Comparison of ENCODE assay signal across 25 cellular contexts in the genomic region with DNA sequence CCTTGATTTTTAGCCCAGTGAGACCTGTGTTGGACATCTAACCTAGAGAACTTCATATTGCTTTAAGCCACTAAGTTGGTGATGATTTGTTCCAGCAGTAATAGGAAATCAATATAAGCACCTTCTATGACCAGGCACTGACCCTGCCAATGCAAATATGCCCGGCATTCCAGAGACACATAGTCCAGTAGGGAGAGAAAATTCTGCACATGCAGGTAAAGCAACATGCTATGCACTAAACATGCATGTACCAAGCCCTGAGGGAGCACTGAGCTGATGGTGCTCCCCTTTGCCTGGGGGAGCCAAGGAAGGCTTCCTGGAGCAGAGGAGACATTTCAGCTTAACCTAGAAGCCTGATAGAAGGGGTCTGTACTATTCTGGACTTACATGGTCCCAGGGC. TPM values are rescaled to one million over a fixed set of nuclear protein-coding genes. Genes with fewer than 3 reads are reported as not detected.
DNase-seq lines count a peak whose midpoint lies in the region; ATAC-seq, FAIRE-seq and TF ChIP-seq lines count a peak whose summit lies in the region.
"Had no signal": no experiment of that assay in that cellular context is flagged by ENCODE, and none has a peak within 500 bp of the region (broad histone marks: within the 10 kb centered on the region; RNA-seq: fewer than 3 reads in every experiment).

No MANE protein-coding gene starts in this region.

- H2AK5ac ChIP-seq in mesendoderm (ENCODE audit: low read length) = peak overlapping the region; percentile 47

- no peaks in the 10 kb centered on the region for H3K79me2 ChIP-seq in K562 (ENCODE audit: control insufficient read depth, insufficient read depth, low read length)
- H3K79me2 ChIP-seq in mesendoderm (ENCODE audit: control insufficient read depth, insufficient read depth, low read length) = no peaks in the 10 kb centered on the region

- H3K56ac ChIP-seq in mesendoderm (ENCODE audit: low read length) = no peak overlapping the region

- H3K4me1 ChIP-seq in K562 (replicated peaks in 1 of 2; ENCODE audit: control insufficient read depth in 2 of 2, insufficient read depth in 2 of 2, low read length in 2 of 2) (peaks cover 0 to 6% of the 10 kb centered on the region in 2 experiments; a peak in 3 of 5 replicates), mesendoderm (ENCODE audit: control insufficient read depth, low read depth, low read length) (peaks cover 22% of the 10 kb centered on the region)
- H3K4me1 ChIP-seq: Caco-2 had no signal

- H3K79me1 ChIP-seq in mesendoderm (ENCODE audit: low read length) = peaks cover 2% of the 10 kb centered on the region

- H3K27ac ChIP-seq in K562 (ENCODE audit: extremely low read depth, low read depth, low read length) (no peak overlapping the region), mesendoderm (ENCODE audit: low read depth, low read length) (no peak overlapping the region)
- H3K27ac ChIP-seq: C4-2B, GM23248, HL-60 had no signal

- WGBS in K562 (ENCODE audit: insufficient coverage, low coverage, missing lambda C conversion rate) = 0% methylated on average over 1 of the region's 1 CpG
- WGBS in mesendoderm (ENCODE audit: extremely low coverage, insufficient coverage, low lambda C conversion rate) = no CpG with 5 or more reads among the region's 1 CpG

- no peak overlapping the region for H4K5ac ChIP-seq in mesendoderm (ENCODE audit: low read length)

- peak overlapping the region; percentile 7 for H2BK120ac ChIP-seq in mesendoderm (ENCODE audit: low read depth, low read length)

- H3K4me3 ChIP-seq in K562 (no peak overlapping the region), mesendoderm (ENCODE audit: low read length) (no peak overlapping the region)
- H3K4me3 ChIP-seq: GM12878, GM23248 had no signal

- DNase-seq in K562 (ENCODE audit: extremely low read depth in 1 of 4, low spot score in 3 of 4) (no peak), left lobe of liver (ENCODE audit: low spot score) (no peak), mesendoderm (no peak), GM20000 (ENCODE audit: low spot score) (no peak), anterior cingulate cortex (lab: John Stamatoyannopoulos, UW) (no peak), NCI-H187 (lab: John Stamatoyannopoulos, UW) (no peak), NCI-H524 (lab: John Stamatoyannopoulos, UW) (no peak)
- DNase-seq: ACHN; AML-193; Caco-2; CD4-positive, alpha-beta T cell; DMS79 treated with DMSO at 0.1 percent for 48 hours; GF-D8; GM23248; HFFc6; IMR-90; KBM-7 had no signal

- no peaks in the 10 kb centered on the region for H3K9me3 ChIP-seq in K562 (replicated peaks; ENCODE audit: control insufficient read depth, insufficient read depth, low read depth, low read length)
- H3K9me3 ChIP-seq: Caco-2 had no signal

- ATAC-seq in K562 = no peak
- ATAC-seq in left lobe of liver = peak; percentile 81
- ATAC-seq: GM12878, HCT116 had no signal

- H3K4me2 ChIP-seq in K562 (ENCODE audit: insufficient read depth, low read length) (no peak overlapping the region), mesendoderm (ENCODE audit: low read length) (no peak overlapping the region)

- no peak for TF ChIP-seq CTCF in K562 (IDR thresholded peaks at IDR 0.05 in 2 of 3, conservative IDR thresholded peaks at IDR 0.05 in 1 of 3; ENCODE audit: insufficient read depth in 2 of 3, low read depth in 1 of 3, low read length in 3 of 3)
- TF ChIP-seq CTCF in GM20000 (IDR thresholded peaks at IDR 0.05; ENCODE audit: extremely low read depth, missing control alignments) = no peak

- no peak for TF ChIP-seq POLR2A in K562 (conservative IDR thresholded peaks at IDR 0.05)

- H2BK5ac ChIP-seq in mesendoderm (ENCODE audit: low read length) = peak overlapping the region; percentile 10

- BruUV-seq in K562 (replicated peaks; lab: Mats Ljungman, UMichigan) = no TSS peak

- TF ChIP-seq RAD21 in K562 (CRISPR knock-in tag; conservative IDR thresholded peaks at IDR 0.05 in 1 of 2, IDR thresholded peaks at IDR 0.05 in 1 of 2) = no peak

- POLR2A ChIA-PET in K562 (lab: Yijun Ruan, JAX) = interaction anchor here (0.6 kb wide), 1 partner anchor 654 kb away, joined by 3 read pairs; no protein-coding TSS in a partner anchor

- H3K23ac ChIP-seq in mesendoderm (ENCODE audit: low read length) = no peak overlapping the region

- H3K9ac ChIP-seq in K562 (ENCODE audit: insufficient read depth in 1 of 2, low read depth in 2 of 2, low read length in 2 of 2) (no peak overlapping the region), mesendoderm (ENCODE audit: low read length) (no peak overlapping the region)
- H3K9ac ChIP-seq: GM23248 had no signal

- peak overlapping the region; percentile 81 for H3K4ac ChIP-seq in mesendoderm (ENCODE audit: low read depth, low read length)

- in situ Hi-C loops in K562 (cut with MboI) = no loop called here

- intact Hi-C loops in K562 (cut with micrococcal nuclease) = no loop called here

- no peak for FAIRE-seq in K562 (lab: Jason Lieb, UNC)
- FAIRE-seq: A204.1, GM12878, H54 had no signal

- no peaks in the 10 kb centered on the region for H4K20me1 ChIP-seq in K562 (replicated peaks; ENCODE audit: control insufficient read depth, insufficient read depth, low read length)

- no peak for TF ChIP-seq EP300 in K562 (IDR thresholded peaks at IDR 0.05; ENCODE audit: low read length)

- no peak overlapping the region for H4K8ac ChIP-seq in mesendoderm (ENCODE audit: low read depth, low read length)

- H3K9me1 ChIP-seq in K562 (ENCODE audit: control insufficient read depth, insufficient read depth, low read length) = no peaks in the 10 kb centered on the region

- H3K18ac ChIP-seq in mesendoderm (ENCODE audit: low read length) = peak overlapping the region; percentile 3

- H2AFZ ChIP-seq in K562 (ENCODE audit: low read depth, low read length) = no peak overlapping the region
- H2AFZ ChIP-seq: GM23248 had no signal

- CTCF ChIA-PET in K562 (lab: Yijun Ruan, JAX; ENCODE audit: low intra/inter-chr PET ratio) = no interaction called here

- H2BK15ac ChIP-seq in mesendoderm (replicated peaks; ENCODE audit: low read depth) = no peak overlapping the region

- peaks cover 4 to 18% of the 10 kb centered on the region in 2 experiments; a peak in 4 of 5 replicates for H3K27me3 ChIP-seq in K562 (ENCODE audit: control insufficient read depth in 2 of 2, insufficient read depth in 2 of 2, low read length in 2 of 2)
- no peaks in the 10 kb centered on the region for H3K27me3 ChIP-seq in mesendoderm (ENCODE audit: insufficient read depth, low read length, poor library complexity)

- H3K36me3 ChIP-seq in K562 (ENCODE audit: control insufficient read depth, insufficient read depth, low read length) (no peaks in the 10 kb centered on the region), mesendoderm (ENCODE audit: control insufficient read depth, insufficient read depth, low read length) (no peaks in the 10 kb centered on the region)

TF ChIP-seq in K562, 482 proteins besides CTCF, POLR2A, EP300 and RAD21:
- peak; percentile 50; the same call in 1 of the 2 replicates for TF ChIP-seq ZNF263 (CRISPR knock-in tag; IDR thresholded peaks at IDR 0.05; ENCODE audit: borderline replicate concordance)
- TF ChIP-seq, protein P1, sequence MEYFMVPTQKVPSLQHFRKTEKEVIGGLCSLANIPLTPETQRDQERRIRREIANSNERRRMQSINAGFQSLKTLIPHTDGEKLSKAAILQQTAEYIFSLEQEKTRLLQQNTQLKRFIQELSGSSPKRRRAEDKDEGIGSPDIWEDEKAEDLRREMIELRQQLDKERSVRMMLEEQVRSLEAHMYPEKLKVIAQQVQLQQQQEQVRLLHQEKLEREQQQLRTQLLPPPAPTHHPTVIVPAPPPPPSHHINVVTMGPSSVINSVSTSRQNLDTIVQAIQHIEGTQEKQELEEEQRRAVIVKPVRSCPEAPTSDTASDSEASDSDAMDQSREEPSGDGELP (CRISPR knock-in tag; IDR thresholded peaks at IDR 0.05; ENCODE audit: borderline replicate concordance) = no peak
TF ChIP-seq in K562: peak in this region for 1.

RNA-seq across cellular contexts. Expression of gene C13orf42, which starts 40.4 kb away (rescaled TPM):
- total RNA-seq in K562 (2011; cell fraction: chromatin; rRNA removed; ENCODE audit: low replicate concordance) = not detected in 2 replicates
- total RNA-seq in K562 (2011; cell fraction: nucleolus; rRNA removed) = not detected in 2 replicates
- not detected in 2 replicates for total RNA-seq in K562 (2011; cell fraction: nucleoplasm; rRNA removed)
- total RNA-seq in K562 (2014; rRNA removed) (0.18 TPM in 1 of 2 replicates, not detected in the other), K562 (2014; rRNA removed; fragmentation: Illumina TruSeq; extraction: Trizol) (not detected in 2 replicates), K562 (2015; rRNA removed; fragmentation: Illumina TruSeq; extraction: Trizol) (not detected in 2 replicates), K562 (2021) (not detected in 2 replicates), left lobe of liver (not detected)
- polyA plus RNA-seq in K562 (2011; rRNA removed) (not detected in 2 replicates), K562 (2014; fragmentation: Illumina TruSeq; extraction: Trizol) (not detected in 2 replicates), K562 (2014; fragmentation: Nextera tagmentation; extraction: Ambion mirVana) (not detected), K562 (2014; rRNA removed) (not detected in 2 replicates)
- polyA plus RNA-seq in K562 (2011; cell fraction: cytosol; rRNA removed) = not detected in 2 replicates
- not detected in 2 replicates for polyA plus RNA-seq in K562 (2011; cell fraction: nucleus; rRNA removed)
- 0.12 TPM in 1 of 2 replicates, not detected in the other for polyA plus RNA-seq in K562 (2012)
- polyA minus RNA-seq in K562 (2011; rRNA and poly(A)+ RNA removed) = not detected in 2 replicates
- not detected in 2 replicates for polyA minus RNA-seq in K562 (2011; cell fraction: cytosol; rRNA and poly(A)+ RNA removed)
- polyA minus RNA-seq in K562 (2011; cell fraction: nucleus; rRNA and poly(A)+ RNA removed) = not detected in 2 replicates
- polyA plus RNA-seq in mesendoderm (2013, experiment 1 of 2) = 4.7 TPM
- polyA plus RNA-seq in mesendoderm (2013, experiment 2 of 2) = 4.3 TPM
- total RNA-seq: Caco-2; CD4-positive, alpha-beta T cell; GM12878; GM23248; HFFc6; HT1080; IMR-90 had no signal
- polyA plus RNA-seq: BJ, GM12878, GM23248, IMR-90 had no signal
